ENCODE assay signal across 10 cellular contexts in the genomic region with DNA sequence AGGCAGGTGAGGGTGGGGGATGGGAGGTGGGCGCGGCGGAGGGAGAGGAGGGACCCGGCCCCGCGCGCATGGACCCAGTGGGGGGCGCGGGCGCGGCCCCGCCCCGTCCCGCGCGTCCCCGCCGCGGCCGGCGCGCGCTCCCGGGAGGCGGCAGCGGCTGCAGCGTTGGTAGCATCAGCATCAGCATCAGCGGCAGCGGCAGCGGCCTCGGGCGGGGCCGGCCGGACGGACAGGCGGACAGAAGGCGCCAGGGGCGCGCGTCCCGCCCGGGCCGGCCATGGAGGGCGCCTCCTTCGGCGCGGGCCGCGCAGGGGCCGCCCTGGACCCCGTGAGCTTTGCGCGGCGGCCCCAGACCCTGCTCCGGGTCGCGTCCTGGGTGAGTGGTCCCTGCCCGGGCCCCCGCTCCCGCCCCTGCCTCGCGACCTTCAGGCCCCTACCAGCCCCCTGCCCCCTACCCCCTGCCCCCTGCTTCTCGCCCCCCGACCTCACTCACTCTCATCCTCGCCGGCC. TPM values are rescaled to one million over a fixed set of nuclear protein-coding genes. Genes with fewer than 3 reads are reported as not detected.
A peak's percentile ranks its signal among the peaks of the same experiment; 100 is the strongest.
DNase-seq lines count a peak whose midpoint lies in the region; ATAC-seq and FAIRE-seq lines count a peak whose summit lies in the region.
"Had no signal": no experiment of that assay in that cellular context is flagged by ENCODE, and none has a peak within 500 bp of the region (broad histone marks: within the 10 kb centered on the region; RNA-seq: fewer than 3 reads in every experiment).

A gene with protein sequence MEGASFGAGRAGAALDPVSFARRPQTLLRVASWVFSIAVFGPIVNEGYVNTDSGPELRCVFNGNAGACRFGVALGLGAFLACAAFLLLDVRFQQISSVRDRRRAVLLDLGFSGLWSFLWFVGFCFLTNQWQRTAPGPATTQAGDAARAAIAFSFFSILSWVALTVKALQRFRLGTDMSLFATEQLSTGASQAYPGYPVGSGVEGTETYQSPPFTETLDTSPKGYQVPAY (plus strand): TSS at position 145 of the 510 bp plus-strand sequence. CDS start 133 bp downstream, at position 278.

- peaks cover 24% of the 10 kb centered on the region for H3K36me3 ChIP-seq in SJSA1

- H3K9me3 Mint-ChIP-seq in activated CD4-positive, alpha-beta T cell treated with anti-CD3 and anti-CD28 coated beads, Interleukin-2, amount 10 ng/mL, durations not matched to agents 7 days and 5 days: no peaks in the 10 kb centered on the region

- H3K27me3 ChIP-seq in SJSA1 (replicated peaks): peaks cover 12% of the 10 kb centered on the region

- ATAC-seq in HG02870 (IDR thresholded peaks at IDR 0.05; ENCODE audit: unreplicated experiment): no peak

- no peak within 1 kb of the TSS for H3K27ac Mint-ChIP-seq in activated CD4-positive, alpha-beta T cell treated with anti-CD3 and anti-CD28 coated beads, Interleukin-2, amount 10 ng/mL, durations not matched to agents 7 days and 5 days

- peaks cover 7% of the 10 kb centered on the region for H3K9me3 ChIP-seq in SJSA1 (replicated peaks)

- CTCF ChIA-PET in activated CD4-positive, alpha-beta T cell treated with anti-CD3 and anti-CD28 coated beads, Interleukin-2, amount 10 ng/mL, durations not matched to agents 7 days and 5 days (lab: Charles Lee): interaction anchor here (1.5 kb wide), 1 partner anchor 14 kb away, joined by 3 read pairs; no protein-coding TSS in a partner anchor

- peak within 1 kb of the TSS; percentile 23 for H3K4me3 ChIP-seq in SJSA1

- peak within 1 kb of the TSS; percentile 61 for H3K4me3 Mint-ChIP-seq in activated CD4-positive, alpha-beta T cell treated with anti-CD3 and anti-CD28 coated beads, Interleukin-2, amount 10 ng/mL, durations not matched to agents 7 days and 5 days

- H3K27ac ChIP-seq in SJSA1 (no peak within 1 kb of the TSS), temporal lobe (ENCODE audit: low read depth, low read length) (peak within 1 kb of the TSS; percentile 18)

- no peak for DNase-seq in activated CD4-positive, alpha-beta T cell treated with anti-CD3 and anti-CD28 coated beads, Interleukin-2, amount 10 ng/mL, durations not matched to agents 7 days and 5 days
- DNase-seq in activated CD4-positive, alpha-beta T cell treated with anti-CD3 and anti-CD28 coated beads for 4 hours: no peak
- DNase-seq in SJSA1 (ENCODE audit: low read depth in 1 of 2, low spot score in 2 of 2) (no peak), frontal cortex (ENCODE audit: low spot score in 2 of 2) (no peak), ecto neural progenitor cell (ENCODE audit: low spot score) (no peak)
- no peak for DNase-seq in stimulated activated CD8-positive, alpha-beta memory T cell treated with anti-CD3 and anti-CD28 coated beads, Interleukin-4, amount 100 ng/mL, for 48 hours
- DNase-seq: GDM1 had no signal

- peaks cover 26% of the 10 kb centered on the region for H3K4me1 ChIP-seq in SJSA1 (replicated peaks)

- peaks cover 21% of the 10 kb centered on the region for H3K27me3 Mint-ChIP-seq in activated CD4-positive, alpha-beta T cell treated with anti-CD3 and anti-CD28 coated beads, Interleukin-2, amount 10 ng/mL, durations not matched to agents 7 days and 5 days

- H3K4me1 Mint-ChIP-seq in activated CD4-positive, alpha-beta T cell treated with anti-CD3 and anti-CD28 coated beads, Interleukin-2, amount 10 ng/mL, durations not matched to agents 7 days and 5 days: peaks cover 24% of the 10 kb centered on the region

- FAIRE-seq in frontal cortex (lab: Jason Lieb, UNC): no peak
- FAIRE-seq: endothelial cell of umbilical vein had no signal

- H3K36me3 Mint-ChIP-seq in activated CD4-positive, alpha-beta T cell treated with anti-CD3 and anti-CD28 coated beads, Interleukin-2, amount 10 ng/mL, durations not matched to agents 7 days and 5 days (ENCODE audit: low read depth): peaks cover 4% of the 10 kb centered on the region

- POLR2A ChIA-PET in activated CD4-positive, alpha-beta T cell treated with anti-CD3 and anti-CD28 coated beads, Interleukin-2, amount 10 ng/mL, durations not matched to agents 7 days and 5 days (lab: Charles Lee): no interaction called here

RNA-seq across cellular contexts. Expression of the gene that starts here (rescaled TPM):
- total RNA-seq in activated CD4-positive, alpha-beta T cell treated with anti-CD3 and anti-CD28 coated beads, Interleukin-2, amount 10 ng/mL, durations not matched to agents 7 days and 5 days: 1 to 10 TPM; 1.3 to 1.9 TPM
- total RNA-seq in SJSA1 (2014; rRNA removed; shearing (Covaris generic)): 1.8 and 7.3 TPM in 2 replicates
- total RNA-seq in frontal cortex: 71.3 TPM
- 64.4 TPM for total RNA-seq in temporal lobe
